ENCODE assay signal across 1 cellular context in the genomic region with DNA sequence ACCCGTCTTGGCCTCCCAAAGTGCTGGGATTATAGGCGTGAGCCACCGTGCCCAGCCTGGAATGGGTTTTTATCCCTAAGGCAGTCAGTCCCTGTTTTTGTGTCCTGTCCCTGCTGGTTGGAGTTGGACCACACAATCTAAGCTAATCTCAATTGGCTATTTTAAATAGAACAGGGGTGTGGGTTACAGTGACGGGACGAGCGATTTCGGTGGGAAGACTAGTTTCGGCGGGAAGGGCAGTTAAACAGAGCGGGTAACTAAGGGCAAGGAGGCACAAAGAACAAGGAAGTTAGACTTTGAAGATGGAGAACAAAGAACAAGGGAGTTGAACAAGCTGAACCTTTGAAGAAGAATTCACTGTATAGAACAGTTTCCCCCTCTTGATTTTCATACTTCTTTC.
TF ChIP-seq lines count a peak whose summit lies in the region.

No MANE protein-coding gene starts in this region.

TF ChIP-seq in GM12878, 131 proteins besides CTCF, POLR2A, EP300 and RAD21:
- TF ChIP-seq TCF12 (IDR thresholded peaks at IDR 0.05; ENCODE audit: low read depth, low read length): no peak
- TF ChIP-seq, protein P1, sequence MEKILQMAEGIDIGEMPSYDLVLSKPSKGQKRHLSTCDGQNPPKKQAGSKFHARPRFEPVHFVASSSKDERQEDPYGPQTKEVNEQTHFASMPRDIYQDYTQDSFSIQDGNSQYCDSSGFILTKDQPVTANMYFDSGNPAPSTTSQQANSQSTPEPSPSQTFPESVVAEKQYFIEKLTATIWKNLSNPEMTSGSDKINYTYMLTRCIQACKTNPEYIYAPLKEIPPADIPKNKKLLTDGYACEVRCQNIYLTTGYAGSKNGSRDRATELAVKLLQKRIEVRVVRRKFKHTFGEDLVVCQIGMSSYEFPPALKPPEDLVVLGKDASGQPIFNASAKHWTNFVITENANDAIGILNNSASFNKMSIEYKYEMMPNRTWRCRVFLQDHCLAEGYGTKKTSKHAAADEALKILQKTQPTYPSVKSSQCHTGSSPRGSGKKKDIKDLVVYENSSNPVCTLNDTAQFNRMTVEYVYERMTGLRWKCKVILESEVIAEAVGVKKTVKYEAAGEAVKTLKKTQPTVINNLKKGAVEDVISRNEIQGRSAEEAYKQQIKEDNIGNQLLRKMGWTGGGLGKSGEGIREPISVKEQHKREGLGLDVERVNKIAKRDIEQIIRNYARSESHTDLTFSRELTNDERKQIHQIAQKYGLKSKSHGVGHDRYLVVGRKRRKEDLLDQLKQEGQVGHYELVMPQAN (conservative IDR thresholded peaks at IDR 0.05): no peak
- TF ChIP-seq KLF5 (IDR thresholded peaks at IDR 0.05; ENCODE audit: partially characterized antibody): no peak
- TF ChIP-seq MYC (IDR thresholded peaks at IDR 0.05; ENCODE audit: insufficient read depth, insufficient read length, insufficient replicate concordance, low read length, severe bottlenecking): no peak
- TF ChIP-seq TBL1XR1 (IDR thresholded peaks at IDR 0.05; ENCODE audit: low read depth, low read length): no peak
- TF ChIP-seq TARDBP (IDR thresholded peaks at IDR 0.05; ENCODE audit: borderline replicate concordance): no peak
- no peak for TF ChIP-seq SPI1 (IDR thresholded peaks at IDR 0.05; ENCODE audit: borderline replicate concordance, insufficient read depth, low read depth, low read length)
